Comparison of ENCODE assay signal across 8 cellular contexts in the genomic region with DNA sequence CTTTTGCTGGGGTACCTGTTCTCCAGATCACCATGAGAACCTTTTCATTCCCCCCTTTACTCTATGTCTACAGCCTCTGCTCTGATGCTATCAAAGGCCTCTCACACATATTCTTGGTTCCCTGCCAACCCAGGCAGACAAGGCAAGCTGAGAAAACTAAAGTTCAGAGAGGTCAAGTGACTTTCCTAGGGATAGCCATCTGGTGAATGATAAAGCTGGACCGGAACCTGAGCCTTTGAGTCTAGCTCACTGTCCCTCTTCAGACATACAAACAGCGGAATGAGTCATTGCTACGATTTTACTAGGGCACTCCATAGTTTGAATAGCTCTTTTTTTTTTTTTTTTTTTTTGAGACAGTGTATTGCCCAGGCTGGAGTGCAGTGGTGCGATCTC.
A peak's percentile ranks its signal among the peaks of the same experiment; 100 is the strongest.
DNase-seq lines count a peak whose midpoint lies in the region; ATAC-seq and TF ChIP-seq lines count a peak whose summit lies in the region.

No MANE protein-coding gene starts in this region.

- H3K36me3 ChIP-seq in colonic mucosa (no peaks in the 10 kb centered on the region), muscle layer of colon (ENCODE audit: insufficient read depth, low read length) (no peaks in the 10 kb centered on the region)

- H3K36me3 Mint-ChIP-seq in activated naive CD4-positive, alpha-beta T cell treated with anti-CD3 and anti-CD28 coated beads for 36 hours (ENCODE audit: low read depth), result no peaks in the 10 kb centered on the region

- peak overlapping the region in 1 of 2 donors; percentile 52 for H3K9ac ChIP-seq in colonic mucosa (ENCODE audit: low read depth in 2 of 2, low read length in 2 of 2)
- peak overlapping the region; percentile 44 for H3K9ac ChIP-seq in muscle layer of colon (ENCODE audit: low read length)

- TF ChIP-seq CTCF in colonic mucosa (IDR thresholded peaks at IDR 0.05), result no peak

- in situ Hi-C loops in KBM-7 (cut with MboI; ENCODE audit: low pct_unique_long_range_greater_than_20kb, low sequenced_read_pairs), result no loop called here

- H3K27me3 ChIP-seq in colonic mucosa (no peaks in the 10 kb centered on the region), muscle layer of colon (ENCODE audit: control insufficient read depth in 1 of 2, insufficient read depth in 2 of 2, low read length in 2 of 2) (no peaks in the 10 kb centered on the region)

- H3K27me3 Mint-ChIP-seq in activated naive CD4-positive, alpha-beta T cell treated with anti-CD3 and anti-CD28 coated beads for 36 hours (ENCODE audit: low read depth), result no peaks in the 10 kb centered on the region

- ATAC-seq in GM18858 (IDR thresholded peaks at IDR 0.05; ENCODE audit: unreplicated experiment) (no peak), GM19328 (IDR thresholded peaks at IDR 0.05; ENCODE audit: unreplicated experiment) (no peak)

- H3K9me3 ChIP-seq in colonic mucosa (no peaks in the 10 kb centered on the region), muscle layer of colon (ENCODE audit: low read length) (no peaks in the 10 kb centered on the region)

- intact Hi-C loops in colonic mucosa (cut with DNase I), result no loop called here
- intact Hi-C loops in activated naive CD4-positive, alpha-beta T cell treated with anti-CD3 and anti-CD28 coated beads for 36 hours (cut with micrococcal nuclease), result no loop called here

- H3K4me3 ChIP-seq in colonic mucosa (no peak overlapping the region), muscle layer of colon (ENCODE audit: low read depth in 1 of 2, low read length in 2 of 2) (no peak overlapping the region)

- H3K4me3 Mint-ChIP-seq in activated naive CD4-positive, alpha-beta T cell treated with anti-CD3 and anti-CD28 coated beads for 36 hours, result no peak overlapping the region

- H3K4me1 ChIP-seq in colonic mucosa, result peaks cover 5% of the 10 kb centered on the region
- H3K4me1 ChIP-seq in muscle layer of colon (ENCODE audit: insufficient read depth, low read length), result peaks cover 32% of the 10 kb centered on the region

- peaks cover 22% of the 10 kb centered on the region for H3K4me1 Mint-ChIP-seq in activated naive CD4-positive, alpha-beta T cell treated with anti-CD3 and anti-CD28 coated beads for 36 hours (ENCODE audit: low read depth)

- H3K27ac ChIP-seq in colonic mucosa (peak overlapping the region; percentile 71), muscle layer of colon (ENCODE audit: low read depth, low read length) (peak overlapping the region; percentile 56)

- CTCF ChIA-PET in activated naive CD4-positive, alpha-beta T cell treated with anti-CD3 and anti-CD28 coated beads for 36 hours (lab: Charles Lee), result no interaction called here

- no peaks in the 10 kb centered on the region for H3K9me3 Mint-ChIP-seq in activated naive CD4-positive, alpha-beta T cell treated with anti-CD3 and anti-CD28 coated beads for 36 hours

- DNase-seq in COLO668 (lab: John Stamatoyannopoulos, UW; ENCODE audit: unreplicated experiment) (peak; percentile 6), NCI-H2196 (lab: John Stamatoyannopoulos, UW; ENCODE audit: unreplicated experiment) (peak; percentile 98), colonic mucosa (peak; percentile 75), KBM-7 (no peak)
- no peak for DNase-seq in activated naive CD4-positive, alpha-beta T cell treated with anti-CD3 and anti-CD28 coated beads for 36 hours

- H3K27ac Mint-ChIP-seq in activated naive CD4-positive, alpha-beta T cell treated with anti-CD3 and anti-CD28 coated beads for 36 hours, result no peak overlapping the region

Comparison
In these comparisons a context has a peak if more than half of its experiments do, and no peak if none do; other contexts are left out.
1. DNase-seq: peak in COLO668 (single experiment), NCI-H2196 (single experiment) and colonic mucosa (single experiment); none in activated naive CD4-positive, alpha-beta T cell treated with anti-CD3 and anti-CD28 coated beads for 36 hours (single experiment) and KBM-7 (single experiment).